In the genomic region with DNA sequence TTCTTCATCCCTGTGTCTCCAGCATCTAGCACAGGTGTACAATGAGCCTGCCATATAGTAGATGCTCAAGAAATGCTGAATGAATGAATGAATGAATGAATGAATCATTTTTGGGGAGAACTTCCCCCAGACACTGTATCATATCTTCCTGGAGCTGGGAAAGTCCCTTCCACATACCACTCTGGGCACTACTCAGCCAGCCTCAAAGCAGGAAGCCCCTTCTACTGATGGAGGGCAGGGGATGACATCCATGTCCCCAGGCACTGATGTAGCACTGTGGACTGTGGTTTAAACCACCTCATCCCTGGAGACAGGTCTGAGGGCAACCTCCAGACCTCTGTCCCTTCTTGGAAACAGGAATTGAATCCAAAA, we compare ENCODE assay signal across 16 cellular contexts. TPM values are rescaled to one million over a fixed set of nuclear protein-coding genes. Genes with fewer than 3 reads are reported as not detected.
A peak's percentile ranks its signal among the peaks of the same experiment; 100 is the strongest.
DNase-seq lines count a peak whose midpoint lies in the region; ATAC-seq and TF ChIP-seq lines count a peak whose summit lies in the region.
"Had no signal": no experiment of that assay in that cellular context is flagged by ENCODE, and none has a peak within 500 bp of the region (broad histone marks: within the 10 kb centered on the region; RNA-seq: fewer than 3 reads in every experiment).

No MANE protein-coding gene starts in this region.

- H3K27me3 ChIP-seq in neutrophil, result no peaks in the 10 kb centered on the region
- no peaks in the 10 kb centered on the region for H3K27me3 ChIP-seq in tibial nerve
- H3K27me3 ChIP-seq in gastroesophageal sphincter, result peaks cover 4% of the 10 kb centered on the region
- H3K27me3 ChIP-seq: MG63 had no signal

- no peak overlapping the region for H3K4me3 Mint-ChIP-seq in activated CD4-positive, alpha-beta T cell treated with anti-CD3 and anti-CD28 coated beads for 36 hours
- peak overlapping the region; percentile 9 for H3K4me3 Mint-ChIP-seq in activated naive CD8-positive, alpha-beta T cell treated with anti-CD3 and anti-CD28 coated beads, Interleukin-2, amount 10 ng/mL, durations not matched to agents 7 days and 5 days
- H3K4me3 Mint-ChIP-seq: activated naive CD4-positive, alpha-beta T cell treated with anti-CD3 and anti-CD28 coated beads, Interleukin-2, amount 50 U/mL, for 24 hours; neural crest cell had no signal

- H3K9me3 Mint-ChIP-seq in activated CD4-positive, alpha-beta T cell treated with anti-CD3 and anti-CD28 coated beads for 36 hours (ENCODE audit: low read depth), result peaks cover 4% of the 10 kb centered on the region
- H3K9me3 Mint-ChIP-seq in activated naive CD8-positive, alpha-beta T cell treated with anti-CD3 and anti-CD28 coated beads, Interleukin-2, amount 10 ng/mL, durations not matched to agents 7 days and 5 days, result no peaks in the 10 kb centered on the region
- H3K9me3 Mint-ChIP-seq: activated naive CD4-positive, alpha-beta T cell treated with anti-CD3 and anti-CD28 coated beads, Interleukin-2, amount 50 U/mL, for 24 hours; neural crest cell had no signal

- intact Hi-C loops in activated CD4-positive, alpha-beta T cell treated with anti-CD3 and anti-CD28 coated beads for 36 hours (cut with DNase I, micrococcal nuclease), result loop anchor here in 1 of 2 experiments (5.0 kb wide), 1 partner anchor 42 kb away; no protein-coding TSS in a partner anchor

- peaks cover 23% of the 10 kb centered on the region for H3K36me3 Mint-ChIP-seq in activated CD4-positive, alpha-beta T cell treated with anti-CD3 and anti-CD28 coated beads for 36 hours (ENCODE audit: low read depth)
- peaks cover 15% of the 10 kb centered on the region for H3K36me3 Mint-ChIP-seq in activated naive CD8-positive, alpha-beta T cell treated with anti-CD3 and anti-CD28 coated beads, Interleukin-2, amount 10 ng/mL, durations not matched to agents 7 days and 5 days

- POLR2A ChIA-PET in activated CD4-positive, alpha-beta T cell treated with anti-CD3 and anti-CD28 coated beads for 36 hours (lab: Charles Lee), result no interaction called here
- POLR2A ChIA-PET in activated naive CD8-positive, alpha-beta T cell treated with anti-CD3 and anti-CD28 coated beads, Interleukin-2, amount 10 ng/mL, durations not matched to agents 7 days and 5 days (lab: Charles Lee), result interaction anchor here (0.7 kb wide), 1 partner anchor 26 kb away, joined by 5 read pairs; no protein-coding TSS in a partner anchor
- POLR2A ChIA-PET in HEK293T (lab: Yijun Ruan, JAX), result no interaction called here

- ATAC-seq in activated CD4-positive, alpha-beta T cell treated with anti-CD3 and anti-CD28 coated beads for 36 hours, result no peak
- ATAC-seq in activated naive CD8-positive, alpha-beta T cell treated with anti-CD3 and anti-CD28 coated beads, Interleukin-2, amount 10 ng/mL, durations not matched to agents 7 days and 5 days (ENCODE audit: low read depth), result no peak
- no peak for ATAC-seq in gastroesophageal sphincter

- peaks cover 3% of the 10 kb centered on the region for H3K27me3 Mint-ChIP-seq in activated CD4-positive, alpha-beta T cell treated with anti-CD3 and anti-CD28 coated beads for 36 hours
- H3K27me3 Mint-ChIP-seq in activated naive CD8-positive, alpha-beta T cell treated with anti-CD3 and anti-CD28 coated beads, Interleukin-2, amount 10 ng/mL, durations not matched to agents 7 days and 5 days, result no peaks in the 10 kb centered on the region

- H3K36me3 ChIP-seq in neutrophil, result no peaks in the 10 kb centered on the region
- H3K36me3 ChIP-seq in tibial nerve, result no peaks in the 10 kb centered on the region
- H3K36me3 ChIP-seq in gastroesophageal sphincter, result no peaks in the 10 kb centered on the region
- H3K36me3 ChIP-seq: esophagus muscularis mucosa, MG63 had no signal

- H3K4me1 ChIP-seq in neutrophil (ENCODE audit: control insufficient read depth in 1 of 2, insufficient read depth in 1 of 2, low read depth in 1 of 2, low read length in 1 of 2), result peaks cover 44 to 46% of the 10 kb centered on the region in 2 experiments
- peaks cover 0 to 9% (median 2%) of the 10 kb centered on the region in 4 donors for H3K4me1 ChIP-seq in tibial nerve
- H3K4me1 ChIP-seq in gastroesophageal sphincter, result peaks cover 0 to 13% (median 0%) of the 10 kb centered on the region in 3 donors

- TF ChIP-seq EP300 in tibial nerve (IDR thresholded peaks at IDR 0.05) (no peak), gastroesophageal sphincter (IDR thresholded peaks at IDR 0.05) (no peak)

- TF ChIP-seq CTCF in neutrophil (IDR thresholded peaks at IDR 0.05), result no peak
- no peak for TF ChIP-seq CTCF in tibial nerve (IDR thresholded peaks at IDR 0.05)
- no peak for TF ChIP-seq CTCF in gastroesophageal sphincter (IDR thresholded peaks at IDR 0.05)

- CTCF ChIA-PET in activated CD4-positive, alpha-beta T cell treated with anti-CD3 and anti-CD28 coated beads for 36 hours (lab: Charles Lee), result interaction anchor here (0.7 to 4.5 kb wide), 6 partner anchors 11 to 190 kb away, joined by 3 to 32 read pairs (median 4); no protein-coding TSS in a partner anchor
- CTCF ChIA-PET in HEK293T (lab: Yijun Ruan, JAX), result no interaction called here

- H3K27ac ChIP-seq in neutrophil (peak overlapping the region; percentile 90), tibial nerve (peak overlapping the region in 1 of 4 donors; percentile 82), gastroesophageal sphincter (no peak overlapping the region)

- H3K4me3 ChIP-seq in neutrophil (ENCODE audit: low read depth in 1 of 2, low read length in 1 of 2) (no peak overlapping the region), tibial nerve (no peak overlapping the region), gastroesophageal sphincter (no peak overlapping the region)
- H3K4me3 ChIP-seq: esophagus muscularis mucosa, MG63 had no signal

- TF ChIP-seq POLR2A in tibial nerve (IDR thresholded peaks at IDR 0.05), result no peak
- TF ChIP-seq POLR2A in gastroesophageal sphincter (IDR thresholded peaks at IDR 0.05), result no peak

- peak overlapping the region; percentile 1 for H3K27ac Mint-ChIP-seq in activated CD4-positive, alpha-beta T cell treated with anti-CD3 and anti-CD28 coated beads for 36 hours
- peak overlapping the region; percentile 9 for H3K27ac Mint-ChIP-seq in activated naive CD8-positive, alpha-beta T cell treated with anti-CD3 and anti-CD28 coated beads, Interleukin-2, amount 10 ng/mL, durations not matched to agents 7 days and 5 days
- H3K27ac Mint-ChIP-seq: activated naive CD4-positive, alpha-beta T cell treated with anti-CD3 and anti-CD28 coated beads, Interleukin-2, amount 50 U/mL, for 24 hours had no signal

- H3K9me3 ChIP-seq in neutrophil (no peaks in the 10 kb centered on the region), tibial nerve (peaks cover 0 to 11% (median 0%) of the 10 kb centered on the region in 4 donors), gastroesophageal sphincter (peaks cover 0 to 12% (median 0%) of the 10 kb centered on the region in 3 donors)
- H3K9me3 ChIP-seq: MG63 had no signal

- no peak for DNase-seq in activated CD4-positive, alpha-beta T cell treated with anti-CD3 and anti-CD28 coated beads for 36 hours
- no peak for DNase-seq in activated CD4-positive, alpha-beta T cell treated with anti-CD3 and anti-CD28 coated beads, Interleukin-2, amount 50 U/mL, for 1 hour
- DNase-seq in M059J (ENCODE audit: low read depth), result peak; percentile 60
- DNase-seq in activated naive CD8-positive, alpha-beta T cell treated with anti-CD3 and anti-CD28 coated beads, Interleukin-2, amount 10 ng/mL, durations not matched to agents 7 days and 5 days, result no peak
- DNase-seq in tibial nerve (ENCODE audit: low spot score in 2 of 2), result no peak
- DNase-seq in HEK293T (ENCODE audit: extremely low spot score), result no peak
- DNase-seq: activated CD4-positive, alpha-beta T cell treated with anti-CD3 and anti-CD28 coated beads for 1 hour; COR-L47; H7; MG63; substantia nigra had no signal

- H3K4me1 Mint-ChIP-seq in activated CD4-positive, alpha-beta T cell treated with anti-CD3 and anti-CD28 coated beads for 36 hours, result peaks cover 35% of the 10 kb centered on the region
- peaks cover 21% of the 10 kb centered on the region for H3K4me1 Mint-ChIP-seq in activated naive CD8-positive, alpha-beta T cell treated with anti-CD3 and anti-CD28 coated beads, Interleukin-2, amount 10 ng/mL, durations not matched to agents 7 days and 5 days
- H3K4me1 Mint-ChIP-seq: neural crest cell had no signal

TF ChIP-seq in HEK293T, 16 proteins besides CTCF, POLR2A, EP300 and RAD21 (continues in another document):
- TF ChIP-seq ZNF384 (IDR thresholded peaks at IDR 0.05) (no peak), HDGF (IDR thresholded peaks at IDR 0.05; ENCODE audit: borderline replicate concordance) (no peak), L3MBTL2 (conservative IDR thresholded peaks at IDR 0.05) (no peak), FOXK2 (IDR thresholded peaks at IDR 0.05) (no peak), SP1 (IDR thresholded peaks at IDR 0.05) (no peak), SUZ12 (IDR thresholded peaks at IDR 0.05) (no peak)

RNA-seq across cellular contexts. Expression of a gene that starts 4.8 kb away (rescaled TPM):
- total RNA-seq in activated CD4-positive, alpha-beta T cell treated with anti-CD3 and anti-CD28 coated beads for 36 hours, result 10 to 100 TPM; 64.9 to 70.9 TPM
- total RNA-seq in M059J (2014; rRNA removed; shearing (Covaris generic)), result not detected in 2 replicates
- total RNA-seq in activated naive CD8-positive, alpha-beta T cell treated with anti-CD3 and anti-CD28 coated beads, Interleukin-2, amount 10 ng/mL, durations not matched to agents 7 days and 5 days, result 10 to 100 TPM; 17.9 to 19.5 TPM
- total RNA-seq in tibial nerve (10 to 100 TPM in 2 of 4 donors, 1 to 10 TPM in 2; 3.8 to 22.5 (median 7.8) TPM), gastroesophageal sphincter (1 to 10 TPM; 1.2 to 9.3 (median 5.7) TPM)
- total RNA-seq: H7, neural crest cell had no signal

RNA-seq across cellular contexts. Expression of a gene that starts 37.9 kb away (rescaled TPM):
- 10 to 100 TPM; 29.0 to 32.2 TPM for total RNA-seq in activated CD4-positive, alpha-beta T cell treated with anti-CD3 and anti-CD28 coated beads for 36 hours
- total RNA-seq in M059J (2014; rRNA removed; shearing (Covaris generic)), result not detected in 2 replicates
- total RNA-seq in activated naive CD8-positive, alpha-beta T cell treated with anti-CD3 and anti-CD28 coated beads, Interleukin-2, amount 10 ng/mL, durations not matched to agents 7 days and 5 days, result 100 to 1,000 TPM; 133 to 134 TPM
- total RNA-seq in tibial nerve (1 to 10 TPM in 3 of 4 donors, under 1 TPM in 1; 0.66 to 4.7 (median 2.4) TPM), gastroesophageal sphincter (1 to 10 TPM in 2 of 4 donors, under 1 TPM in 2; 0.20 to 1.9 (median 1.1) TPM)
- total RNA-seq: H7, neural crest cell had no signal

RNA-seq across cellular contexts. Expression of a gene that starts 45.1 kb away (rescaled TPM):
- 10 to 100 TPM; 55.6 to 58.2 TPM for total RNA-seq in activated CD4-positive, alpha-beta T cell treated with anti-CD3 and anti-CD28 coated beads for 36 hours
- total RNA-seq in M059J (2014; rRNA removed; shearing (Covaris generic)), result 44.7 and 76.1 TPM in 2 replicates
- 10 to 100 TPM; 51.1 to 53.8 TPM for total RNA-seq in activated naive CD8-positive, alpha-beta T cell treated with anti-CD3 and anti-CD28 coated beads, Interleukin-2, amount 10 ng/mL, durations not matched to agents 7 days and 5 days
- 10 to 100 TPM; 27.1 to 83.4 (median 38.2) TPM for total RNA-seq in tibial nerve
- total RNA-seq in gastroesophageal sphincter, result 10 to 100 TPM; 18.0 to 42.3 (median 29.2) TPM

RNA-seq across cellular contexts. Expression of a gene that starts 46.5 kb away (rescaled TPM):
- total RNA-seq in activated CD4-positive, alpha-beta T cell treated with anti-CD3 and anti-CD28 coated beads for 36 hours, result 10 to 100 TPM in 1 of 2 experiments, 1 to 10 TPM in 1; 7.3 to 13.2 TPM
- total RNA-seq in M059J (2014; rRNA removed; shearing (Covaris generic)), result 38.0 and 69.7 TPM in 2 replicates
- total RNA-seq in activated naive CD8-positive, alpha-beta T cell treated with anti-CD3 and anti-CD28 coated beads, Interleukin-2, amount 10 ng/mL, durations not matched to agents 7 days and 5 days, result under 1 TPM; 0.44 to 0.71 TPM
- total RNA-seq in tibial nerve (100 to 1,000 TPM in 3 of 4 donors, 10 to 100 TPM in 1; 65.1 to 114 (median 107) TPM), gastroesophageal sphincter (100 to 1,000 TPM in 1 of 4 donors, 10 to 100 TPM in 3; 68.4 to 154 (median 83.4) TPM)

Comparison
In these comparisons a context has a peak if more than half of its experiments do, and no peak if none do; other contexts are left out.
1. RNA of a gene that starts 37.9 kb away (total RNA-seq): 133 to 134 TPM in activated naive CD8-positive, alpha-beta T cell treated with anti-CD3 and anti-CD28 coated beads, Interleukin-2, amount 10 ng/mL, durations not matched to agents 7 days and 5 days and 29.0 to 32.2 TPM in activated CD4-positive, alpha-beta T cell treated with anti-CD3 and anti-CD28 coated beads for 36 hours; 0.66 to 4.7 TPM in tibial nerve, 0.20 to 1.9 TPM in gastroesophageal sphincter and not detected in M059J; every median in the first group is over 4 times any median in the second.